ENCODE assay signal across 23 cellular contexts in the genomic region with DNA sequence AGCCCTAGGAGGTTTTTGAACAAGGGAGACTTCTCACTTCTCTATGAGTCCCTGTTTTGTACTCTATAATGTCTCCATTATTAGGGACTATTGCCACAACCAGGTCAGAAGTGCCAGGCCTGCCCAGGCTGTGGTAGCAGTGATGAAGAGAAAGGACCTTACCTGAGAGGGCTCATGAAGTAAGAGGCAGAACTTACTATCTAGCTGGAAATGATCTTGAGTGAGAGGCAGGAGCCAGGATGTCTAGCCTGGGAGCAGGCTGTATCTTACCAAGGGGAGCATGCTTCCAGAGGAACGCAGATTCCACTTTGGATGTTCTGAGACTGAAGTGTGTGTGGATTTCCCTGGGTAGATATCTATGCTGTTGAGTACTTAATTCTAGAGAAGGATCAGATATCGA.
DNase-seq lines count a peak whose midpoint lies in the region; ATAC-seq and TF ChIP-seq lines count a peak whose summit lies in the region.
"Had no signal": no experiment of that assay in that cellular context is flagged by ENCODE, and none has a peak within 500 bp of the region (broad histone marks: within the 10 kb centered on the region; RNA-seq: fewer than 3 reads in every experiment).

No MANE protein-coding gene starts in this region.

- intact Hi-C loops in activated CD4-positive, alpha-beta T cell treated with anti-CD3 and anti-CD28 coated beads, Interleukin-2, amount 10 ng/mL, durations not matched to agents 24 days and 14 days (cut with micrococcal nuclease): no loop called here

- WGBS in gastroesophageal sphincter (ENCODE audit: low coverage in 1 of 2), 2 donors: 90 to 100% methylated on average over 2 of the region's 2 CpGs

- peaks cover 4% of the 10 kb centered on the region for H3K9me3 Mint-ChIP-seq in activated CD4-positive, alpha-beta T cell treated with anti-CD3 and anti-CD28 coated beads, Interleukin-2, amount 10 ng/mL, durations not matched to agents 24 days and 14 days
- peaks cover 0 to under 1% (median 0%) of the 10 kb centered on the region in 5 donors for H3K9me3 Mint-ChIP-seq in CD8-positive, alpha-beta memory T cell
- peaks cover 8 to 13% of the 10 kb centered on the region in 2 donors for H3K9me3 Mint-ChIP-seq in activated naive CD4-positive, alpha-beta T cell treated with anti-CD3 and anti-CD28 coated beads, Interleukin-2, amount 50 U/mL, for 72 hours
- H3K9me3 Mint-ChIP-seq in natural killer cell treated with Interleukin-12 subunit alpha and Interleukin-12 subunit beta and Interleukin-15 and Interleukin-18, amount 100 ng/mL, for 72 hours: peaks cover under 1% of the 10 kb centered on the region

- peak; percentile 53 for DNase-seq in activated CD4-positive, alpha-beta T cell treated with anti-CD3 and anti-CD28 coated beads, Interleukin-2, amount 10 ng/mL, durations not matched to agents 24 days and 14 days
- DNase-seq in activated CD4-positive, alpha-beta T cell treated with anti-CD3 and anti-CD28 coated beads for 4 hours: no peak
- DNase-seq in CD8-positive, alpha-beta memory T cell: no peak
- DNase-seq in activated naive CD4-positive, alpha-beta T cell treated with anti-CD3 and anti-CD28 coated beads, Interleukin-2, amount 50 U/mL, for 72 hours (ENCODE audit: low spot score in 2 of 2): no peak
- no peak for DNase-seq in natural killer cell treated with Interleukin-12 subunit alpha and Interleukin-12 subunit beta and Interleukin-15 and Interleukin-18, amount 100 ng/mL, for 72 hours (ENCODE audit: low spot score)
- DNase-seq in germinal center (ENCODE audit: low spot score): no peak
- DNase-seq: activated CD4-positive, alpha-beta T cell treated with anti-CD3 and anti-CD28 coated beads, Interleukin-2, amount 50 U/mL, for 1 hour; amniotic stem cell; dermis blood vessel endothelial cell; left ventricle myocardium superior; NCI-H1092 treated with DMSO at 0.1 percent for 48 hours; NCI-H2081 treated with DMSO at 0.1 percent for 48 hours; NCI-H524 treated with DMSO at 0.1 percent for 48 hours; nucleus accumbens; retina; spleen; stimulated activated CD4-positive, alpha-beta T cell treated with anti-CD3 and anti-CD28 coated beads, Interleukin-4, amount 100 ng/mL, for 4 hours had no signal

- no peaks in the 10 kb centered on the region for H3K9me3 ChIP-seq in CD8-positive, alpha-beta memory T cell (ENCODE audit: low read length)
- no peaks in the 10 kb centered on the region for H3K9me3 ChIP-seq in gastroesophageal sphincter
- H3K9me3 ChIP-seq: spleen, vagina had no signal

- peaks cover 89% of the 10 kb centered on the region for H3K4me1 ChIP-seq in CD8-positive, alpha-beta memory T cell (ENCODE audit: insufficient read depth, low read length)
- peaks cover 0 to 6% (median 0%) of the 10 kb centered on the region in 3 donors for H3K4me1 ChIP-seq in gastroesophageal sphincter

- peaks cover 89% of the 10 kb centered on the region for H3K36me3 Mint-ChIP-seq in activated CD4-positive, alpha-beta T cell treated with anti-CD3 and anti-CD28 coated beads, Interleukin-2, amount 10 ng/mL, durations not matched to agents 24 days and 14 days (ENCODE audit: low read depth)
- H3K36me3 Mint-ChIP-seq in CD8-positive, alpha-beta memory T cell: peaks cover 28 to 85% (median 36%) of the 10 kb centered on the region in 3 donors
- peaks cover 54 to 96% of the 10 kb centered on the region in 2 donors for H3K36me3 Mint-ChIP-seq in activated naive CD4-positive, alpha-beta T cell treated with anti-CD3 and anti-CD28 coated beads, Interleukin-2, amount 50 U/mL, for 72 hours
- H3K36me3 Mint-ChIP-seq in natural killer cell treated with Interleukin-12 subunit alpha and Interleukin-12 subunit beta and Interleukin-15 and Interleukin-18, amount 100 ng/mL, for 72 hours: peaks cover 55% of the 10 kb centered on the region

- TF ChIP-seq EP300 in gastroesophageal sphincter (IDR thresholded peaks at IDR 0.05): no peak

- no peaks in the 10 kb centered on the region for H3K27me3 ChIP-seq in CD8-positive, alpha-beta memory T cell (ENCODE audit: insufficient read depth, low read length, poor library complexity, severe bottlenecking)
- H3K27me3 ChIP-seq in gastroesophageal sphincter: no peaks in the 10 kb centered on the region
- H3K27me3 ChIP-seq: spleen, vagina had no signal

- no peaks in the 10 kb centered on the region for H3K27me3 Mint-ChIP-seq in activated CD4-positive, alpha-beta T cell treated with anti-CD3 and anti-CD28 coated beads, Interleukin-2, amount 10 ng/mL, durations not matched to agents 24 days and 14 days
- H3K27me3 Mint-ChIP-seq in CD8-positive, alpha-beta memory T cell: no peaks in the 10 kb centered on the region
- H3K27me3 Mint-ChIP-seq in natural killer cell treated with Interleukin-12 subunit alpha and Interleukin-12 subunit beta and Interleukin-15 and Interleukin-18, amount 100 ng/mL, for 72 hours: no peaks in the 10 kb centered on the region

- no peak overlapping the region for H3K4me3 ChIP-seq in CD8-positive, alpha-beta memory T cell (ENCODE audit: low read length)
- H3K4me3 ChIP-seq in gastroesophageal sphincter: no peak overlapping the region
- H3K4me3 ChIP-seq: spleen, vagina had no signal

- CTCF ChIA-PET in CD8-positive, alpha-beta memory T cell (lab: Charles Lee): interaction anchor here (1.3 kb wide), 1 partner anchor 24 kb away, joined by 3 read pairs; no protein-coding TSS in a partner anchor

- TF ChIP-seq POLR2A in gastroesophageal sphincter (IDR thresholded peaks at IDR 0.05): no peak

- no peak for ATAC-seq in activated naive CD4-positive, alpha-beta T cell treated with anti-CD3 and anti-CD28 coated beads, Interleukin-2, amount 50 U/mL, for 72 hours
- ATAC-seq in natural killer cell treated with Interleukin-12 subunit alpha and Interleukin-12 subunit beta and Interleukin-15 and Interleukin-18, amount 100 ng/mL, for 72 hours: no peak
- ATAC-seq in gastroesophageal sphincter: no peak
- ATAC-seq in HG03135 (IDR thresholded peaks at IDR 0.05; ENCODE audit: unreplicated experiment): no peak
- ATAC-seq: HCT116, left ventricle myocardium superior, SK-N-SH treated with all-trans-retinoic acid at 6 μM for 48 hours had no signal

- peak overlapping the region; percentile 9 for H3K4me3 Mint-ChIP-seq in activated CD4-positive, alpha-beta T cell treated with anti-CD3 and anti-CD28 coated beads, Interleukin-2, amount 10 ng/mL, durations not matched to agents 24 days and 14 days
- H3K4me3 Mint-ChIP-seq in CD8-positive, alpha-beta memory T cell: peak overlapping the region in 3 of 7 donors; percentile 8 to 38 (median 15)
- H3K4me3 Mint-ChIP-seq in natural killer cell treated with Interleukin-12 subunit alpha and Interleukin-12 subunit beta and Interleukin-15 and Interleukin-18, amount 100 ng/mL, for 72 hours: no peak overlapping the region

- POLR2A ChIA-PET in CD8-positive, alpha-beta memory T cell (lab: Charles Lee): no interaction called here

- H3K4me1 Mint-ChIP-seq in activated CD4-positive, alpha-beta T cell treated with anti-CD3 and anti-CD28 coated beads, Interleukin-2, amount 10 ng/mL, durations not matched to agents 24 days and 14 days: peaks cover 79% of the 10 kb centered on the region
- peaks cover 82 to 93% (median 92%) of the 10 kb centered on the region in 3 donors for H3K4me1 Mint-ChIP-seq in CD8-positive, alpha-beta memory T cell
- peaks cover 54% of the 10 kb centered on the region in 2 donors for H3K4me1 Mint-ChIP-seq in natural killer cell treated with Interleukin-12 subunit alpha and Interleukin-12 subunit beta and Interleukin-15 and Interleukin-18, amount 100 ng/mL, for 72 hours (ENCODE audit: low read depth in 2 of 2)

- H3K27ac ChIP-seq in CD8-positive, alpha-beta memory T cell (ENCODE audit: low read depth, low read length): no peak overlapping the region
- H3K27ac ChIP-seq in gastroesophageal sphincter: no peak overlapping the region
- H3K27ac ChIP-seq: epithelial cell of prostate, vagina had no signal

- no peak for TF ChIP-seq CTCF in gastroesophageal sphincter (IDR thresholded peaks at IDR 0.05)

- H3K27ac Mint-ChIP-seq in activated CD4-positive, alpha-beta T cell treated with anti-CD3 and anti-CD28 coated beads, Interleukin-2, amount 10 ng/mL, durations not matched to agents 24 days and 14 days: peak overlapping the region; percentile 2
- H3K27ac Mint-ChIP-seq in CD8-positive, alpha-beta memory T cell: peak overlapping the region; percentile 2 to 94 (median 56)
- peak overlapping the region; percentile 6 to 78 for H3K27ac Mint-ChIP-seq in activated naive CD4-positive, alpha-beta T cell treated with anti-CD3 and anti-CD28 coated beads, Interleukin-2, amount 50 U/mL, for 72 hours
- peak overlapping the region; percentile 26 to 95 for H3K27ac Mint-ChIP-seq in natural killer cell treated with Interleukin-12 subunit alpha and Interleukin-12 subunit beta and Interleukin-15 and Interleukin-18, amount 100 ng/mL, for 72 hours

- H3K36me3 ChIP-seq in CD8-positive, alpha-beta memory T cell (ENCODE audit: insufficient read depth, low read length): peaks cover 42% of the 10 kb centered on the region
- peaks cover 0 to 11% of the 10 kb centered on the region in 2 donors for H3K36me3 ChIP-seq in gastroesophageal sphincter
- H3K36me3 ChIP-seq: vagina had no signal

Comparison
In these comparisons a context has a peak if more than half of its experiments do, and no peak if none do; other contexts are left out.
1. H3K27ac Mint-ChIP-seq: peak in every context shown above with its lines; median percentile 60 in natural killer cell treated with Interleukin-12 subunit alpha and Interleukin-12 subunit beta and Interleukin-15 and Interleukin-18, amount 100 ng/mL, for 72 hours; 56 in CD8-positive, alpha-beta memory T cell; 42 in activated naive CD4-positive, alpha-beta T cell treated with anti-CD3 and anti-CD28 coated beads, Interleukin-2, amount 50 U/mL, for 72 hours; 2 in activated CD4-positive, alpha-beta T cell treated with anti-CD3 and anti-CD28 coated beads, Interleukin-2, amount 10 ng/mL, durations not matched to agents 24 days and 14 days.